26 cellular contexts compared by ENCODE assay signal in the genomic region with DNA sequence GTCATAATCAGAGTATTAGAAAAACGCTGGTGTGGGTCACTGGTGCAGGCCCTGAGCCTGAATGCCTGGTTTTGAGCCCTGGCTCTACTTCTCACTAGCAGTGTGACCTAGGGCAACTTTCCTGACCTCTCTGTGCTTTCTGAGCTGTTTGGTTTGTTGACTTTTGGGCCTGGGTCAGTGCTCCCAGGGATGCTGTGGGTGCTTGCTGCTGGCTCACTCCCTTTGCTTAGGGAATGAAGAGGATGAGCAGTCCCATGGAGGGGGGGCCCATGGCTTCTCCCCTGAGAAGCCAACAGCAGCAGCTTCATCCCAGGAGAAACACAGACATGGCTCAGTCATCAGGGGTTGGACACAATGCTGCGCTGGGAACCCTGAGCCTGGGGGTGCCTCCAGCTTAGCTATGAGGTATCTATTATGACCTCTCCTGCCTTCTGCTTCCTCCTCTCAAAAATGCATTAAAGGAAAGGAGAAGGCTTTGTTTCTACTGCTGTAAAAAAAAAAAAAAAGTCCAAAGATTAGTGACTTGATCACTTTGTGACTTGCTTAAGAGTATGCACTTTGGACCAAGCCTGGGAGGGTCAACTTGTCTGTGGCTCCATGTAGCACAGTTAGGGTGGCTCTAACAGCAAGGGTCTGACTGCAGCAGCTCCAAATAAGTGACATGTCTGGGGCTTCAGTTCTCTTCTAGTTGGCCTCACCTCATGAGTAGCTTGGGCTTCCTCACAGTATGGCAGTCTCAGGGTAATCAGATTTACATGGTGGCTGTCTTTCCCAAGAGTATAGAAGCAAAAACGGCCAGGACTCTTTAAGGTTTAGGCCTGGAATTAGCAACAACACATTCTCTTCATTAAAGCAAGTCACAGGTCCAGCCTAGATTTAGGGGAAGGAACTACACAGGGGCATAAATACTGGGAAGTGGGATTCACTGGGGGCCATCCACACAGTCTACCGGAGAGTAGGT. TPM values are rescaled to one million over a fixed set of nuclear protein-coding genes. Genes with fewer than 3 reads are reported as not detected.
"Had no signal": no experiment of that assay in that cellular context is flagged by ENCODE, and none has a peak within 500 bp of the region (broad histone marks: within the 10 kb centered on the region; RNA-seq: fewer than 3 reads in every experiment).

No MANE protein-coding gene starts in this region.

- H3K9me3 ChIP-seq: MG63, SJSA1 had no signal

- DNase-seq: IMR-90, Karpas-422, KG1, MG63, NCI-H1092, NCI-H1105 treated with DMSO at 0.1 percent for 48 hours, NCI-H1417 treated with DMSO at 0.1 percent for 48 hours, NCI-H146, NCI-H1694 treated with DMSO at 0.1 percent for 48 hours, NCI-H1930, NCI-H2081, NCI-H2107, NCI-H2227 treated with DMSO at 0.1 percent for 48 hours, NCI-H446, NCI-H510A, NCI-H524 treated with DMSO at 0.1 percent for 48 hours, NCI-H69, NCI-H774, Right ventricle myocardium superior, RPMI8226, SIG-M5 had no signal

- H3K27ac ChIP-seq: HL-60, SJSA1, SK-N-MC had no signal

- H3K36me3 ChIP-seq: MG63, SJSA1 had no signal

- FAIRE-seq: HTR-8/SVneo, RCC 7860 had no signal

- H3K4me3 ChIP-seq: MG63, SJSA1, SK-N-MC had no signal

- H3K4me1 ChIP-seq: SJSA1 had no signal

- H3K27me3 ChIP-seq: MG63, SJSA1 had no signal

RNA-seq across cellular contexts. Expression of gene NKD1, which starts 13.0 kb away (rescaled TPM):
- total RNA-seq: IMR-90 had no signal
- polyA plus RNA-seq: IMR-90 had no signal
